ENCODE assay signal across 27 cellular contexts in genomic region chr9:130610862-130611689, GRCh38. TPM values are rescaled to one million over a fixed set of nuclear protein-coding genes. Genes with fewer than 3 reads are reported as not detected.
DNase-seq lines count a peak whose midpoint lies in the region; ATAC-seq and TF ChIP-seq lines count a peak whose summit lies in the region.
"Had no signal": no experiment of that assay in that cellular context is flagged by ENCODE, and none has a peak within 500 bp of the region (broad histone marks: within the 10 kb centered on the region; RNA-seq: fewer than 3 reads in every experiment).

No MANE protein-coding gene starts in this region.

- H3K4me1 ChIP-seq in CD8-positive, alpha-beta T cell (ENCODE audit: insufficient read depth, low read length), result no peaks in the 10 kb centered on the region
- H3K4me1 ChIP-seq in gastroesophageal sphincter (peaks cover 0 to 56% (median 0%) of the 10 kb centered on the region in 3 donors), ovary (ENCODE audit: insufficient read depth) (no peaks in the 10 kb centered on the region)
- H3K4me1 ChIP-seq: BE2C had no signal

- CTCF ChIA-PET in CD8-positive, alpha-beta T cell (lab: Charles Lee), result no interaction called here
- CTCF ChIA-PET in WTC11 (lab: Charles Lee), result no interaction called here

- no peak overlapping the region for H3K27ac ChIP-seq in CD8-positive, alpha-beta T cell (ENCODE audit: low read depth, low read length)
- H3K27ac ChIP-seq in gastroesophageal sphincter (peak overlapping the region; percentile 24 to 76 (median 70)), ovary (no peak overlapping the region)
- H3K27ac ChIP-seq: neural progenitor cell, testis had no signal

- no peak for TF ChIP-seq CTCF in CD8-positive, alpha-beta T cell (IDR thresholded peaks at IDR 0.05)
- no peak for TF ChIP-seq CTCF in WTC11 (IDR thresholded peaks at IDR 0.05)
- no peak for TF ChIP-seq CTCF in gastroesophageal sphincter (IDR thresholded peaks at IDR 0.05)
- no peak for TF ChIP-seq CTCF in nephron progenitor cell (IDR thresholded peaks at IDR 0.05)
- TF ChIP-seq CTCF in ovary (IDR thresholded peaks at IDR 0.05), result no peak

- WGBS in gastroesophageal sphincter (ENCODE audit: low coverage in 1 of 2), 2 donors, result 25 to 38% methylated on average over 6 to 7 of the region's 8 CpGs
- WGBS in ovary, 3 donors, result 31 to 53% (median 50%) methylated on average over 8 of the region's 8 CpGs

- H3K27me3 ChIP-seq in CD8-positive, alpha-beta T cell (ENCODE audit: insufficient read depth, low read length), result no peaks in the 10 kb centered on the region
- H3K27me3 ChIP-seq in gastroesophageal sphincter, result no peaks in the 10 kb centered on the region
- H3K27me3 ChIP-seq in ovary, result no peaks in the 10 kb centered on the region
- H3K27me3 ChIP-seq: BE2C, neural progenitor cell, testis had no signal

- ATAC-seq in CD8-positive, alpha-beta T cell, result no peak
- ATAC-seq in WTC11 (no peak), gastroesophageal sphincter (peak; percentile 65), GM18511 (IDR thresholded peaks at IDR 0.05; ENCODE audit: unreplicated experiment) (no peak), GM19035 (IDR thresholded peaks at IDR 0.05; ENCODE audit: unreplicated experiment) (no peak)
- ATAC-seq: activated CD8-positive, alpha-beta memory T cell treated with anti-CD3 and anti-CD28 coated beads, Interleukin-2, amount 10 ng/mL, durations not matched to agents 7 days and 5 days; activated naive CD8-positive, alpha-beta T cell treated with anti-CD3 and anti-CD28 coated beads, Interleukin-2, amount 50 U/mL, for 24 hours; PC-3 had no signal

- H3K27ac Mint-ChIP-seq in CD8-positive, alpha-beta T cell, result peak overlapping the region; percentile 57
- H3K27ac Mint-ChIP-seq in WTC11 (peak overlapping the region; percentile 57), nephron progenitor cell (peak overlapping the region; percentile 43)
- H3K27ac Mint-ChIP-seq: activated CD8-positive, alpha-beta memory T cell treated with anti-CD3 and anti-CD28 coated beads, Interleukin-2, amount 10 ng/mL, durations not matched to agents 7 days and 5 days; activated naive CD8-positive, alpha-beta T cell treated with anti-CD3 and anti-CD28 coated beads, Interleukin-2, amount 50 U/mL, for 24 hours; neural progenitor cell had no signal

- H3K4me3 Mint-ChIP-seq in CD8-positive, alpha-beta T cell, result no peak overlapping the region
- H3K4me3 Mint-ChIP-seq in WTC11 (no peak overlapping the region), nephron progenitor cell (no peak overlapping the region)
- H3K4me3 Mint-ChIP-seq: activated CD8-positive, alpha-beta memory T cell treated with anti-CD3 and anti-CD28 coated beads, Interleukin-2, amount 10 ng/mL, durations not matched to agents 7 days and 5 days; activated naive CD8-positive, alpha-beta T cell treated with anti-CD3 and anti-CD28 coated beads, Interleukin-2, amount 50 U/mL, for 24 hours; neural progenitor cell had no signal

- no peaks in the 10 kb centered on the region for H3K9me3 ChIP-seq in CD8-positive, alpha-beta T cell (ENCODE audit: low read length)
- H3K9me3 ChIP-seq in gastroesophageal sphincter (no peaks in the 10 kb centered on the region), ovary (no peaks in the 10 kb centered on the region)
- H3K9me3 ChIP-seq: BE2C, testis had no signal

- peaks cover 16% of the 10 kb centered on the region for H3K36me3 ChIP-seq in CD8-positive, alpha-beta T cell (ENCODE audit: insufficient read depth, low read length)
- H3K36me3 ChIP-seq in gastroesophageal sphincter, result peaks cover 0 to 54% of the 10 kb centered on the region in 2 donors
- no peaks in the 10 kb centered on the region for H3K36me3 ChIP-seq in ovary
- H3K36me3 ChIP-seq: neural progenitor cell had no signal

- no peak for DNase-seq in CD8-positive, alpha-beta T cell
- DNase-seq in WTC11 (ENCODE audit: low spot score) (no peak), nephron progenitor cell (no peak), ovary (no peak), COLO829 (ENCODE audit: low spot score) (no peak)
- DNase-seq: activated CD8-positive, alpha-beta memory T cell treated with anti-CD3 and anti-CD28 coated beads, Interleukin-2, amount 10 ng/mL, durations not matched to agents 7 days and 5 days; activated naive CD8-positive, alpha-beta T cell treated with anti-CD3 and anti-CD28 coated beads, Interleukin-2, amount 50 U/mL, for 24 hours; activated T-cell treated with anti-CD3 and anti-CD28 coated beads, Interleukin-2, amount 50 U/mL, for 48 hours; BE2C; cerebellar nuclear complex; COR-L47; DMS79; head of caudate nucleus; Karpas-422; NCI-H1436 treated with DMSO at 0.1 percent for 48 hours; NCI-H2107; NCI-H524; PC-3; stimulated activated naive CD4-positive, alpha-beta T cell treated with Interleukin-2 at 50 U/mL for 16 hours; T-helper 9 cell; testis had no signal

- intact Hi-C loops in CD8-positive, alpha-beta T cell (cut with DNase I, micrococcal nuclease), result no loop called here
- intact Hi-C loops in ovary (cut with DNase I), result no loop called here

- H3K4me3 ChIP-seq in CD8-positive, alpha-beta T cell (ENCODE audit: low read depth, low read length), result no peak overlapping the region
- H3K4me3 ChIP-seq in gastroesophageal sphincter, result no peak overlapping the region
- no peak overlapping the region for H3K4me3 ChIP-seq in ovary
- H3K4me3 ChIP-seq: neural progenitor cell, testis had no signal

- POLR2A ChIA-PET in CD8-positive, alpha-beta T cell (lab: Charles Lee), result no interaction called here
- POLR2A ChIA-PET in WTC11 (lab: Charles Lee), result no interaction called here

- H3K27me3 Mint-ChIP-seq in CD8-positive, alpha-beta T cell (ENCODE audit: low read depth), result no peaks in the 10 kb centered on the region
- H3K27me3 Mint-ChIP-seq in WTC11 (ENCODE audit: low read depth), result no peaks in the 10 kb centered on the region
- peaks cover 6% of the 10 kb centered on the region for H3K27me3 Mint-ChIP-seq in nephron progenitor cell (ENCODE audit: low read depth, poor library complexity)
- H3K27me3 Mint-ChIP-seq: activated CD8-positive, alpha-beta memory T cell treated with anti-CD3 and anti-CD28 coated beads, Interleukin-2, amount 10 ng/mL, durations not matched to agents 7 days and 5 days; activated naive CD8-positive, alpha-beta T cell treated with anti-CD3 and anti-CD28 coated beads, Interleukin-2, amount 50 U/mL, for 24 hours had no signal

- peaks cover 86% of the 10 kb centered on the region for H3K36me3 Mint-ChIP-seq in CD8-positive, alpha-beta T cell
- H3K36me3 Mint-ChIP-seq in WTC11 (peaks cover 30% of the 10 kb centered on the region), nephron progenitor cell (ENCODE audit: low read depth) (peaks cover 55% of the 10 kb centered on the region)

- no peak for TF ChIP-seq EP300 in gastroesophageal sphincter (IDR thresholded peaks at IDR 0.05)
- TF ChIP-seq EP300 in ovary (IDR thresholded peaks at IDR 0.05), result no peak

- no peaks in the 10 kb centered on the region for H3K9me3 Mint-ChIP-seq in CD8-positive, alpha-beta T cell
- no peaks in the 10 kb centered on the region for H3K9me3 Mint-ChIP-seq in WTC11
- H3K9me3 Mint-ChIP-seq in nephron progenitor cell, result no peaks in the 10 kb centered on the region
- H3K9me3 Mint-ChIP-seq: activated naive CD8-positive, alpha-beta T cell treated with anti-CD3 and anti-CD28 coated beads, Interleukin-2, amount 50 U/mL, for 24 hours; neural progenitor cell had no signal

- TF ChIP-seq POLR2A in gastroesophageal sphincter (IDR thresholded peaks at IDR 0.05), result no peak
- TF ChIP-seq POLR2A in ovary (IDR thresholded peaks at IDR 0.05), result no peak

- peaks cover 4% of the 10 kb centered on the region for H3K4me1 Mint-ChIP-seq in CD8-positive, alpha-beta T cell (ENCODE audit: low read depth)
- H3K4me1 Mint-ChIP-seq in WTC11 (peaks cover 6% of the 10 kb centered on the region), nephron progenitor cell (peaks cover 35% of the 10 kb centered on the region)
- H3K4me1 Mint-ChIP-seq: activated CD8-positive, alpha-beta memory T cell treated with anti-CD3 and anti-CD28 coated beads, Interleukin-2, amount 10 ng/mL, durations not matched to agents 7 days and 5 days; activated naive CD8-positive, alpha-beta T cell treated with anti-CD3 and anti-CD28 coated beads, Interleukin-2, amount 50 U/mL, for 24 hours had no signal

TF ChIP-seq in WTC11, 78 proteins besides CTCF, POLR2A, EP300 and RAD21 (continues in another document):
- TF ChIP-seq CDX4 (CRISPR knock-in tag; IDR thresholded peaks at IDR 0.05; ENCODE audit: borderline replicate concordance) (no peak), RORB (CRISPR knock-in tag; IDR thresholded peaks at IDR 0.05) (no peak), KAT7 (CRISPR knock-in tag; IDR thresholded peaks at IDR 0.05; ENCODE audit: borderline replicate concordance) (no peak), MAX (CRISPR knock-in tag; IDR thresholded peaks at IDR 0.05) (no peak), ATF2 (CRISPR knock-in tag; IDR thresholded peaks at IDR 0.05; ENCODE audit: borderline replicate concordance, low read depth) (no peak), GRHL2 (CRISPR knock-in tag; IDR thresholded peaks at IDR 0.05; ENCODE audit: insufficient replicate concordance, severe bottlenecking) (no peak), PRRX2 (CRISPR knock-in tag; IDR thresholded peaks at IDR 0.05) (no peak), JAZF1 (CRISPR knock-in tag; IDR thresholded peaks at IDR 0.05) (no peak)

RNA-seq across cellular contexts. Expression of gene FUBP3, which starts 31.7 kb away (rescaled TPM):
- total RNA-seq in CD8-positive, alpha-beta T cell, result 10 to 100 TPM; 29.5 to 30.2 TPM
- total RNA-seq in WTC11 (2021) (68.4 to 83.0 TPM (median 69.6 TPM) in 3 replicates), gastroesophageal sphincter (10 to 100 TPM; 47.6 to 62.0 (median 52.4) TPM), ovary (10 to 100 TPM; 15.5 to 54.3 (median 48.2) TPM)
- polyA plus RNA-seq in ovary, result 10 to 100 TPM; 37.0 to 39.0 TPM

RNA-seq across cellular contexts. Expression of gene PRDM12, which starts 53.3 kb away (rescaled TPM):
- total RNA-seq in CD8-positive, alpha-beta T cell, result not detected
- total RNA-seq in WTC11 (2021) (0.07 to 0.09 TPM in 2 of 3 replicates, not detected in the other), gastroesophageal sphincter (not detected), ovary (not detected)
- not detected for polyA plus RNA-seq in ovary
- total RNA-seq: A673, dermis microvascular lymphatic vessel endothelial cell, PC-3 had no signal

Comparison
In these comparisons a context has a peak if more than half of its experiments do, and no peak if none do; other contexts are left out.
1. H3K27ac ChIP-seq: peak in gastroesophageal sphincter (4 of 4); none in CD8-positive, alpha-beta T cell (single experiment) and ovary (0 of 2).
2. Peak in every context shown above with its lines, with median percentiles within 50 percentile points of each other: H3K27ac Mint-ChIP-seq.